In the genomic region with DNA sequence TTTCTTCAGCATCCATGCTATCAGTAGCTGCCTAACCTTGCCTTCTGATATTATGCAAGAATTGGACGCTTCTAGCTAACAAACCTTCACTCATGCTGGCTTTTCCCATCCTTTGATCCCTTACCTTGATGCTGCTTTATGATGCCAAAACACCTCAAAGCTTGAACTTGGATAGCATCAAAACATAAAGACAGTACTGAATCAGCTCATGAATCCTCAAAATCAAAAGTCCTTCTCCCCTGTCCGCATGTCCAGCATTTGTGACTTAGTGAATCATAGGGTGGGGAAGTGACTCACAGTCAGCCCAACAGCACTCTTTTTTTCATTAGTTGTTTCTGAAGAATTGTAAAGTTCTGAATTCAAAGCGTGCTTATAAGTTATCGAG, we compare ENCODE assay signal across 11 cellular contexts.
DNase-seq lines count a peak whose midpoint lies in the region; ATAC-seq and TF ChIP-seq lines count a peak whose summit lies in the region.
"Had no signal": no experiment of that assay in that cellular context is flagged by ENCODE, and none has a peak within 500 bp of the region (broad histone marks: within the 10 kb centered on the region; RNA-seq: fewer than 3 reads in every experiment).

No MANE protein-coding gene starts in this region.

- no peaks in the 10 kb centered on the region for H3K4me1 ChIP-seq in upper lobe of right lung
- H3K4me1 ChIP-seq: lower lobe of right lung had no signal

- no peaks in the 10 kb centered on the region for H3K27me3 Mint-ChIP-seq in activated CD4-positive, alpha-beta memory T cell treated with anti-CD3 and anti-CD28 coated beads for 36 hours
- no peaks in the 10 kb centered on the region for H3K27me3 Mint-ChIP-seq in activated CD4-positive, alpha-beta memory T cell treated with anti-CD3 and anti-CD28 coated beads, Interleukin-2, amount 10 ng/mL, durations not matched to agents 7 days and 5 days

- H3K4me1 Mint-ChIP-seq in activated CD4-positive, alpha-beta memory T cell treated with anti-CD3 and anti-CD28 coated beads for 36 hours (ENCODE audit: low read depth): peaks cover 31% of the 10 kb centered on the region
- peaks cover 20% of the 10 kb centered on the region for H3K4me1 Mint-ChIP-seq in activated CD4-positive, alpha-beta memory T cell treated with anti-CD3 and anti-CD28 coated beads, Interleukin-2, amount 10 ng/mL, durations not matched to agents 7 days and 5 days

- ATAC-seq in upper lobe of right lung: peak; percentile 34
- ATAC-seq in GM21825 (IDR thresholded peaks at IDR 0.05; ENCODE audit: unreplicated experiment): no peak
- no peak for ATAC-seq in left ventricle myocardium superior

- H3K4me3 Mint-ChIP-seq in activated CD4-positive, alpha-beta memory T cell treated with anti-CD3 and anti-CD28 coated beads for 36 hours: no peak overlapping the region
- no peak overlapping the region for H3K4me3 Mint-ChIP-seq in activated CD4-positive, alpha-beta memory T cell treated with anti-CD3 and anti-CD28 coated beads, Interleukin-2, amount 10 ng/mL, durations not matched to agents 7 days and 5 days

- POLR2A ChIA-PET in activated CD4-positive, alpha-beta memory T cell treated with anti-CD3 and anti-CD28 coated beads for 36 hours (lab: Charles Lee): interaction anchor here (0.8 to 1.3 kb wide), 3 partner anchors 12 to 394 kb away, joined by 3 read pairs; partner anchors contain the start of gene HBP1
- POLR2A ChIA-PET in activated CD4-positive, alpha-beta memory T cell treated with anti-CD3 and anti-CD28 coated beads, Interleukin-2, amount 10 ng/mL, durations not matched to agents 7 days and 5 days (lab: Charles Lee): no interaction called here

- peaks cover 11% of the 10 kb centered on the region for H3K9me3 Mint-ChIP-seq in activated CD4-positive, alpha-beta memory T cell treated with anti-CD3 and anti-CD28 coated beads for 36 hours
- H3K9me3 Mint-ChIP-seq in activated CD4-positive, alpha-beta memory T cell treated with anti-CD3 and anti-CD28 coated beads, Interleukin-2, amount 10 ng/mL, durations not matched to agents 7 days and 5 days: peaks cover 9% of the 10 kb centered on the region

- H3K36me3 ChIP-seq in upper lobe of right lung (no peaks in the 10 kb centered on the region), H7 (replicated peaks; ENCODE audit: control insufficient read depth, insufficient read depth, low read length) (no peaks in the 10 kb centered on the region)
- H3K36me3 ChIP-seq: lower lobe of right lung, stomach had no signal

- intact Hi-C loops in activated CD4-positive, alpha-beta memory T cell treated with anti-CD3 and anti-CD28 coated beads for 36 hours (cut with micrococcal nuclease): loop anchor here (1.0 to 10.0 kb wide), 2 partner anchors 8 to 211 kb away; no protein-coding TSS in a partner anchor
- intact Hi-C loops in upper lobe of right lung (cut with DNase I) (no loop called here), left ventricle myocardium superior (cut with micrococcal nuclease) (no loop called here)

- no peaks in the 10 kb centered on the region for H3K9me3 ChIP-seq in upper lobe of right lung
- H3K9me3 ChIP-seq: lower lobe of right lung, stomach had no signal

- peak overlapping the region; percentile 47 for H3K27ac Mint-ChIP-seq in activated CD4-positive, alpha-beta memory T cell treated with anti-CD3 and anti-CD28 coated beads for 36 hours
- H3K27ac Mint-ChIP-seq in activated CD4-positive, alpha-beta memory T cell treated with anti-CD3 and anti-CD28 coated beads, Interleukin-2, amount 10 ng/mL, durations not matched to agents 7 days and 5 days: no peak overlapping the region

- H3K27ac ChIP-seq in upper lobe of right lung: no peak overlapping the region
- H3K27ac ChIP-seq: lower lobe of right lung had no signal

- H3K27me3 ChIP-seq in upper lobe of right lung (no peaks in the 10 kb centered on the region), H7 (ENCODE audit: control insufficient read depth, insufficient read depth, low read length) (no peaks in the 10 kb centered on the region)
- H3K27me3 ChIP-seq: stomach had no signal

- no peak for DNase-seq in activated CD4-positive, alpha-beta memory T cell treated with anti-CD3 and anti-CD28 coated beads for 36 hours
- no peak for DNase-seq in activated CD4-positive, alpha-beta memory T cell treated with anti-CD3 and anti-CD28 coated beads, Interleukin-2, amount 10 ng/mL, durations not matched to agents 7 days and 5 days
- DNase-seq in SW480 (ENCODE audit: low spot score): peak; percentile 93
- peak; percentile 77 for DNase-seq in fibroblast of the aortic adventitia (ENCODE audit: low read depth)
- no peak for DNase-seq in upper lobe of right lung
- no peak for DNase-seq in H7
- no peak for DNase-seq in left ventricle myocardium superior
- DNase-seq: lower lobe of right lung; NK-92 treated with Interleukin-12 subunit alpha and Interleukin-12 subunit beta, amount 100 ng/mL, for 24 hours; stomach had no signal

- no peak for TF ChIP-seq CTCF in fibroblast of the aortic adventitia (IDR thresholded peaks at IDR 0.05; ENCODE audit: insufficient read depth, low read length)
- TF ChIP-seq CTCF in upper lobe of right lung (IDR thresholded peaks at IDR 0.05): no peak

- H3K4me3 ChIP-seq in fibroblast of the aortic adventitia (ENCODE audit: low read depth, low read length) (peak overlapping the region; percentile 49), upper lobe of right lung (no peak overlapping the region), H7 (ENCODE audit: insufficient read depth, low read depth, low read length) (no peak overlapping the region)
- H3K4me3 ChIP-seq: lower lobe of right lung, stomach had no signal

- CTCF ChIA-PET in activated CD4-positive, alpha-beta memory T cell treated with anti-CD3 and anti-CD28 coated beads for 36 hours (lab: Charles Lee): interaction anchor here (0.8 to 1.0 kb wide), 3 partner anchors 17 to 232 kb away, joined by 3 to 5 read pairs (median 3); no protein-coding TSS in a partner anchor
- CTCF ChIA-PET in activated CD4-positive, alpha-beta memory T cell treated with anti-CD3 and anti-CD28 coated beads, Interleukin-2, amount 10 ng/mL, durations not matched to agents 7 days and 5 days (lab: Charles Lee): interaction anchor here (1.8 kb wide), 1 partner anchor 115 kb away, joined by 4 read pairs; the partner anchor contains the start of gene CCDC71L

- no peaks in the 10 kb centered on the region for H3K36me3 Mint-ChIP-seq in activated CD4-positive, alpha-beta memory T cell treated with anti-CD3 and anti-CD28 coated beads for 36 hours
- no peaks in the 10 kb centered on the region for H3K36me3 Mint-ChIP-seq in activated CD4-positive, alpha-beta memory T cell treated with anti-CD3 and anti-CD28 coated beads, Interleukin-2, amount 10 ng/mL, durations not matched to agents 7 days and 5 days (ENCODE audit: low read depth)

Comparison
In these comparisons a context has a peak if more than half of its experiments do, and no peak if none do; other contexts are left out.
1. DNase-seq: peak in SW480 (single experiment) and fibroblast of the aortic adventitia (single experiment); none in activated CD4-positive, alpha-beta memory T cell treated with anti-CD3 and anti-CD28 coated beads for 36 hours (single experiment), activated CD4-positive, alpha-beta memory T cell treated with anti-CD3 and anti-CD28 coated beads, Interleukin-2, amount 10 ng/mL, durations not matched to agents 7 days and 5 days (single experiment), upper lobe of right lung (single experiment), H7 (single experiment) and left ventricle myocardium superior (single experiment).